1 cellular context compared by ENCODE assay signal in the genomic region with DNA sequence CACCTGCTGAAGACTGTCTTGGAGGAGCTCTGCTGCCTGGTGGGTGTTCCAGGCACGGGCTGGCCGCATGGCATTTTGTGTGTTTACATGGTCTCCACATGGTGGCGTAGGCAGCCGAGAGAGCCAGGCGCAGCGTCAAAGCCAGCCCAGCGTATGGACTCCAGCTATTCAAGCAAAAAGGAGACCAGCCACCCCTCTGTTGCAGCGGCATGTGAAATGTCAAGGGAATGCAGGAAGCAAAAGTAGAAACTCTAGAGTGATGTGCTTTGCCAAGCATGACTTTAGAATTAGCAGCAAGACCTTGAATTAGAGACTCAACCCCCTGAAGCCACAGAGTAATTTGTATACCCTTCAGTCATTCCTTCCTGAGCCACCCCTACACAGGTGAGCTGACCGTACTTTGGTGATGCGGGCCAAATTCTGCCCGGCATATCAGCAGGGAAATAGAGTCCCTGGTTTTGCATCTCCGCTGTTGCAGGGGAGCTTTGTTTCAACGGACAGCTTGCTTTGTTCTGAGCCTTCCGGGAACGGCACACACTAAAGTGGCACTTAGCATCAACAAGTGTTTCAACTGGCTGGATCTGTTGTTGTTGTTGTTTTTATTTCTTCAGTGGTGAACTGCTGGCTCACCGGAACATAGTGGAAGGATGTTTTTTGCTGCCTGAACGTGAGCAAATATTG.
TF ChIP-seq lines count a peak whose summit lies in the region.

No MANE protein-coding gene starts in this region.

TF ChIP-seq in endothelial cell of umbilical vein, 7 proteins besides CTCF, POLR2A, EP300 and RAD21 (continued from another document):
- TF ChIP-seq MYC (IDR thresholded peaks at IDR 0.05; ENCODE audit: low read depth, low read length) = no peak
- TF ChIP-seq EZH2 (IDR thresholded peaks at IDR 0.05; ENCODE audit: borderline replicate concordance, low read depth, low read length, severe bottlenecking) = no peak
- TF ChIP-seq FOS (IDR thresholded peaks at IDR 0.05; ENCODE audit: borderline replicate concordance, insufficient read depth, low read length) = no peak
- TF ChIP-seq JUN (IDR thresholded peaks at IDR 0.05; ENCODE audit: borderline replicate concordance, insufficient read depth, insufficient read length, low read depth) = no peak
